1 cellular context compared by ENCODE assay signal in the genomic region with DNA sequence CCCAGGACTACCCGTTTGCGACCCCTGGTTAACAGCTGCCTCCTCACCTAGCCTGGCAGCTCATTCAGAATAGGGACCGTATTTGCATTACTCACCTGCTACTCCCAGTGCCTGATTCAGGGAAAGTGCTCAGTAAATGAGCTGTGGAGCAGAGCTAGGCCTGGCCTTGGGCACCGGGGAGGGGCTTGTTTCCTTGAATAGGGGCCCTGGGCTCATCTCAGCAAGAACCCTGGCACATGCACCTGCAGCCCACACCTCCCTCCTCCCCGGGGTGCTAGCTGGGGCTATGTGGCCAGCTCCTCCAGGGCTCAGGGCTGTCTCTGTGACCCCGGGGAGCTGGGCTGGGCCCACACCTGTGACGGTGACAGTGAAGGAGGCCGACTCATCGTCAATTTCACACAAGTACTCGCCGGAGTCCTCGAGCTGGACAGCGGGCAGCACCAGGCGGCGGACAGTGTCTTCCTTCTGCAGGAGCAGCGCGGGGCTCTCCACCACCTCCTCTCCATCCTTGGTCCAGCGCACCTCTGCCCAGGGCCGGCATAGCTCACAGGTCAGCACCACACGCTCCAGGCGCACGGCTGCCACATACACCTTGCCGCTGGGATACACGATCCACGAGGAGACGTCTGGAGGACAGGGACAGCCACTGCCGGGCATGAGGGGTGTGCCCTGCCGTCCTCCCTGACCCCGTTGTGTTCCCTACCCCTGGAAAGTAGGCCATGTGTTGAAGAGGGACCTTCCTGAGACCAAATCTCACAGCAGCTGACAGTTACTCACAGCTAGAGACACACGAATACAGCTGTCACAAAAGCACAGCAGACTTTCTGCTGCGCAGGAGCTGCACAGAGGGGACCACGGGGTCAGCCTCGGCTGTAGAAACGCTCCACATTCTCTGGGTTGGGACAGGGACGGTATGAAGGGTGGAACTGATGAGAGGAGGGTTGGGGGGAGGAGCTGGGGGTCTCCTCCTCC.
A peak's percentile ranks its signal among the peaks of the same experiment; 100 is the strongest.
TF ChIP-seq lines count a peak whose summit lies in the region.

No MANE protein-coding gene starts in this region.

TF ChIP-seq in HepG2, 621 proteins besides CTCF, POLR2A, EP300 and RAD21 (continues in another document):
- TF ChIP-seq NCOA1 (CRISPR knock-in tag; IDR thresholded peaks at IDR 0.05) (0 out of 2 replicates have a peak, but pooled peaks have one; percentile 17), MXI1 (IDR thresholded peaks at IDR 0.05; ENCODE audit: borderline replicate concordance, low read depth, low read length) (0 out of 3 replicates have a peak, but pooled peaks have one; percentile 4), POLR2AphosphoS5 (IDR thresholded peaks at IDR 0.05; ENCODE audit: low read depth, low read length) (peak; percentile 62), IKZF4 (CRISPR knock-in tag; IDR thresholded peaks at IDR 0.05; ENCODE audit: borderline replicate concordance, low read depth, not compliant biosample characterization) (peak; percentile 34), NONO (IDR thresholded peaks at IDR 0.05) (no peak), NONO (CRISPR knock-in tag; conservative IDR thresholded peaks at IDR 0.05) (peak; percentile 14; the same call in 1 of the 2 replicates), ZNF333 (CRISPR knock-in tag; IDR thresholded peaks at IDR 0.05; ENCODE audit: borderline replicate concordance) (0 out of 2 replicates have a peak, but pooled peaks have one; percentile 37), MIER2 (CRISPR knock-in tag; IDR thresholded peaks at IDR 0.05) (no peak), ZNF792 (CRISPR knock-in tag; IDR thresholded peaks at IDR 0.05) (no peak), DNMT1 (CRISPR knock-in tag; IDR thresholded peaks at IDR 0.05) (no peak), ZNF609 (CRISPR knock-in tag; IDR thresholded peaks at IDR 0.05; ENCODE audit: borderline replicate concordance) (peak; percentile 40; the same call in 1 of the 2 replicates), SIN3A (IDR thresholded peaks at IDR 0.05; ENCODE audit: borderline replicate concordance, low read depth, low read length) (no peak), POLR2G (IDR thresholded peaks at IDR 0.05; ENCODE audit: low read depth, low read length) (peak; percentile 27; the same call in 1 of the 2 replicates), ZNF768 (CRISPR knock-in tag; IDR thresholded peaks at IDR 0.05) (peak; percentile 45; the same call in 1 of the 2 replicates), ZNF260 (CRISPR knock-in tag; IDR thresholded peaks at IDR 0.05; ENCODE audit: borderline replicate concordance, low read depth) (no peak), BCL3 (CRISPR knock-in tag; IDR thresholded peaks at IDR 0.05) (peak; percentile 54; the same call in 1 of the 2 replicates), TBX2 (CRISPR knock-in tag; IDR thresholded peaks at IDR 0.05; ENCODE audit: borderline replicate concordance) (peak; percentile 37; the same call in 1 of the 2 replicates), HOXD1 (CRISPR knock-in tag; IDR thresholded peaks at IDR 0.05) (no peak), ZBTB38 (CRISPR knock-in tag; IDR thresholded peaks at IDR 0.05) (peak; percentile 80), ZSCAN21 (CRISPR knock-in tag; IDR thresholded peaks at IDR 0.05; ENCODE audit: borderline replicate concordance) (0 out of 2 replicates have a peak, but pooled peaks have one; percentile 37), REL (CRISPR knock-in tag; conservative IDR thresholded peaks at IDR 0.05) (no peak), ZNF605 (CRISPR knock-in tag; IDR thresholded peaks at IDR 0.05) (peak; percentile 14; the same call in 1 of the 2 replicates), AGO2 (optimal IDR thresholded peaks at IDR 0.05; ENCODE audit: low read depth, low read length) (peak; percentile 98), HOXA7 (CRISPR knock-in tag; IDR thresholded peaks at IDR 0.05) (0 out of 2 replicates have a peak, but pooled peaks have one; percentile 25), ZNF883 (CRISPR knock-in tag; IDR thresholded peaks at IDR 0.05; ENCODE audit: not compliant biosample characterization) (peak; percentile 52), UBTF (CRISPR knock-in tag; IDR thresholded peaks at IDR 0.05) (0 out of 2 replicates have a peak, but pooled peaks have one; percentile 25), KDM5B (CRISPR knock-in tag; IDR thresholded peaks at IDR 0.05; ENCODE audit: borderline replicate concordance) (peak; percentile 41; the same call in 1 of the 2 replicates), RBFOX2 (IDR thresholded peaks at IDR 0.05; ENCODE audit: low read depth, low read length) (peak; percentile 77), MAZ (IDR thresholded peaks at IDR 0.05; ENCODE audit: borderline replicate concordance, low read depth, low read length) (no peak), MAZ (CRISPR knock-in tag; IDR thresholded peaks at IDR 0.05; ENCODE audit: low read depth) (peak; percentile 35; the same call in 1 of the 2 replicates), ZNF747 (CRISPR knock-in tag; IDR thresholded peaks at IDR 0.05; ENCODE audit: borderline replicate concordance) (0 out of 2 replicates have a peak, but pooled peaks have one; percentile 28), ZNF839 (CRISPR knock-in tag; IDR thresholded peaks at IDR 0.05; ENCODE audit: borderline replicate concordance) (peak; percentile 64; the same call in 1 of the 2 replicates), HNF4G (IDR thresholded peaks at IDR 0.05; ENCODE audit: borderline replicate concordance, low read depth, low read length) (no peak), HNF4G (CRISPR knock-in tag; IDR thresholded peaks at IDR 0.05; ENCODE audit: borderline replicate concordance, low read depth) (no peak)
- TF ChIP-seq, protein P1, sequence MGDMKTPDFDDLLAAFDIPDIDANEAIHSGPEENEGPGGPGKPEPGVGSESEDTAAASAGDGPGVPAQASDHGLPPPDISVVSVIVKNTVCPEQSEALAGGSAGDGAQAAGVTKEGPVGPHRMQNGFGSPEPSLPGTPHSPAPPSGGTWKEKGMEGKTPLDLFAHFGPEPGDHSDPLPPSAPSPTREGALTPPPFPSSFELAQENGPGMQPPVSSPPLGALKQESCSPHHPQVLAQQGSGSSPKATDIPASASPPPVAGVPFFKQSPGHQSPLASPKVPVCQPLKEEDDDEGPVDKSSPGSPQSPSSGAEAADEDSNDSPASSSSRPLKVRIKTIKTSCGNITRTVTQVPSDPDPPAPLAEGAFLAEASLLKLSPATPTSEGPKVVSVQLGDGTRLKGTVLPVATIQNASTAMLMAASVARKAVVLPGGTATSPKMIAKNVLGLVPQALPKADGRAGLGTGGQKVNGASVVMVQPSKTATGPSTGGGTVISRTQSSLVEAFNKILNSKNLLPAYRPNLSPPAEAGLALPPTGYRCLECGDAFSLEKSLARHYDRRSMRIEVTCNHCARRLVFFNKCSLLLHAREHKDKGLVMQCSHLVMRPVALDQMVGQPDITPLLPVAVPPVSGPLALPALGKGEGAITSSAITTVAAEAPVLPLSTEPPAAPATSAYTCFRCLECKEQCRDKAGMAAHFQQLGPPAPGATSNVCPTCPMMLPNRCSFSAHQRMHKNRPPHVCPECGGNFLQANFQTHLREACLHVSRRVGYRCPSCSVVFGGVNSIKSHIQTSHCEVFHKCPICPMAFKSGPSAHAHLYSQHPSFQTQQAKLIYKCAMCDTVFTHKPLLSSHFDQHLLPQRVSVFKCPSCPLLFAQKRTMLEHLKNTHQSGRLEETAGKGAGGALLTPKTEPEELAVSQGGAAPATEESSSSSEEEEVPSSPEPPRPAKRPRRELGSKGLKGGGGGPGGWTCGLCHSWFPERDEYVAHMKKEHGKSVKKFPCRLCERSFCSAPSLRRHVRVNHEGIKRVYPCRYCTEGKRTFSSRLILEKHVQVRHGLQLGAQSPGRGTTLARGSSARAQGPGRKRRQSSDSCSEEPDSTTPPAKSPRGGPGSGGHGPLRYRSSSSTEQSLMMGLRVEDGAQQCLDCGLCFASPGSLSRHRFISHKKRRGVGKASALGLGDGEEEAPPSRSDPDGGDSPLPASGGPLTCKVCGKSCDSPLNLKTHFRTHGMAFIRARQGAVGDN (CRISPR knock-in tag; IDR thresholded peaks at IDR 0.05), result peak; percentile 42
- TF ChIP-seq, protein P2, sequence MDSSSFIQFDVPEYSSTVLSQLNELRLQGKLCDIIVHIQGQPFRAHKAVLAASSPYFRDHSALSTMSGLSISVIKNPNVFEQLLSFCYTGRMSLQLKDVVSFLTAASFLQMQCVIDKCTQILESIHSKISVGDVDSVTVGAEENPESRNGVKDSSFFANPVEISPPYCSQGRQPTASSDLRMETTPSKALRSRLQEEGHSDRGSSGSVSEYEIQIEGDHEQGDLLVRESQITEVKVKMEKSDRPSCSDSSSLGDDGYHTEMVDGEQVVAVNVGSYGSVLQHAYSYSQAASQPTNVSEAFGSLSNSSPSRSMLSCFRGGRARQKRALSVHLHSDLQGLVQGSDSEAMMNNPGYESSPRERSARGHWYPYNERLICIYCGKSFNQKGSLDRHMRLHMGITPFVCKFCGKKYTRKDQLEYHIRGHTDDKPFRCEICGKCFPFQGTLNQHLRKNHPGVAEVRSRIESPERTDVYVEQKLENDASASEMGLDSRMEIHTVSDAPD (CRISPR knock-in tag; IDR thresholded peaks at IDR 0.05), result no peak
- TF ChIP-seq, protein P3, sequence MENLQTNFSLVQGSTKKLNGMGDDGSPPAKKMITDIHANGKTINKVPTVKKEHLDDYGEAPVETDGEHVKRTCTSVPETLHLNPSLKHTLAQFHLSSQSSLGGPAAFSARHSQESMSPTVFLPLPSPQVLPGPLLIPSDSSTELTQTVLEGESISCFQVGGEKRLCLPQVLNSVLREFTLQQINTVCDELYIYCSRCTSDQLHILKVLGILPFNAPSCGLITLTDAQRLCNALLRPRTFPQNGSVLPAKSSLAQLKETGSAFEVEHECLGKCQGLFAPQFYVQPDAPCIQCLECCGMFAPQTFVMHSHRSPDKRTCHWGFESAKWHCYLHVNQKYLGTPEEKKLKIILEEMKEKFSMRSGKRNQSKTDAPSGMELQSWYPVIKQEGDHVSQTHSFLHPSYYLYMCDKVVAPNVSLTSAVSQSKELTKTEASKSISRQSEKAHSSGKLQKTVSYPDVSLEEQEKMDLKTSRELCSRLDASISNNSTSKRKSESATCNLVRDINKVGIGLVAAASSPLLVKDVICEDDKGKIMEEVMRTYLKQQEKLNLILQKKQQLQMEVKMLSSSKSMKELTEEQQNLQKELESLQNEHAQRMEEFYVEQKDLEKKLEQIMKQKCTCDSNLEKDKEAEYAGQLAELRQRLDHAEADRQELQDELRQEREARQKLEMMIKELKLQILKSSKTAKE (CRISPR knock-in tag; IDR thresholded peaks at IDR 0.05; ENCODE audit: borderline replicate concordance), result 0 out of 2 replicates have a peak, but pooled peaks have one; percentile 21
